In genomic region chr17:52532373-52532772, GRCh38 we compare ENCODE assay signal across 9 cellular contexts.
"Had no signal": no experiment of that assay in that cellular context is flagged by ENCODE, and none has a peak within 500 bp of the region (broad histone marks: within the 10 kb centered on the region; RNA-seq: fewer than 3 reads in every experiment).

No MANE protein-coding gene starts in this region.

- DNase-seq: GM23248, GOT3, H7, H9, HCEC 1CT, HFFc6 had no signal

- H3K9me3 ChIP-seq: HAP-1 had no signal

- H3K9me3 Mint-ChIP-seq: GM23338, H9 had no signal

- H3K4me1 ChIP-seq: HAP-1 had no signal

- H3K27ac Mint-ChIP-seq: GM23338, H9, HFFc6 had no signal

- H3K4me3 ChIP-seq: GM23248, GM23338, HAP-1 had no signal

- H3K36me3 ChIP-seq: HAP-1 had no signal

- ATAC-seq: GM23338, HCT116 had no signal

- H3K4me3 Mint-ChIP-seq: GM23338, H9, HFFc6 had no signal

- H2AFZ ChIP-seq: GM23248, GM23338 had no signal

- H3K4me2 ChIP-seq: GM23338 had no signal

- H3K27ac ChIP-seq: GM23248 had no signal

- H3K9ac ChIP-seq: GM23248 had no signal
